In the genomic region with DNA sequence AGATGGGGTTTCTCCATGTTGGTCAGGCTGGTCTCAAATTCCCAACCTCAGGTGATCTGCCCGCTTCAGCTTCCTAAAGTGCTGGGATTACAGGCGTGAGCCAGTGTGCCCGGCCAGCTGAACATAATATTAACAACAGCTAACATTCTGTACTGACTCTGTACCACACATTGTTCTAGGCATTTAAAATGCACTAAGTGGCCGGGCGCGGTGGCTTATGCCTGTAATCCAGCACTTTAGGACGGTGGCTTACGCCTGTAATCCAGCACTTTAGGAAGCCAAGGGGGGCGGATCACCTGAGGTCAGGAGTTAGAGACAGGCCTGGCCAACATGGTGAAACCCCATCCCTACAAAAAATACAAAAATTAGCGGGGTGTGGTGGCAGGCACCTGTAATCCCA, we compare ENCODE assay signal across 8 cellular contexts. TPM values are rescaled to one million over a fixed set of nuclear protein-coding genes. Genes with fewer than 3 reads are reported as not detected.
"Had no signal": no experiment of that assay in that cellular context is flagged by ENCODE, and none has a peak within 500 bp of the region (broad histone marks: within the 10 kb centered on the region; RNA-seq: fewer than 3 reads in every experiment).

No MANE protein-coding gene starts in this region.

RNA-seq across cellular contexts. Expression of gene LDLRAD2, which starts 14.6 kb away (rescaled TPM):
- total RNA-seq: OCI-LY7, PC-3, PC-9, Right ventricle myocardium inferior, Right ventricle myocardium superior, RPMI7951, SJSA1, SK-MEL-5 had no signal
